ENCODE assay signal across 11 cellular contexts in genomic region chr3:52683611-52684010, GRCh38. TPM values are rescaled to one million over a fixed set of nuclear protein-coding genes. Genes with fewer than 3 reads are reported as not detected.
A peak's percentile ranks its signal among the peaks of the same experiment; 100 is the strongest.
DNase-seq lines count a peak whose midpoint lies in the region; ATAC-seq and TF ChIP-seq lines count a peak whose summit lies in the region.
"Had no signal": no experiment of that assay in that cellular context is flagged by ENCODE, and none has a peak within 500 bp of the region (broad histone marks: within the 10 kb centered on the region; RNA-seq: fewer than 3 reads in every experiment).

No MANE protein-coding gene starts in this region.

- ATAC-seq in T-cell (replicated peaks in 1 of 4) (no peak), foreskin keratinocyte (no peak), GM21360 (IDR thresholded peaks at IDR 0.05; ENCODE audit: unreplicated experiment) (no peak)
- ATAC-seq: HCT116 had no signal

- no peaks in the 10 kb centered on the region for H3K9me3 Mint-ChIP-seq in activated CD4-positive, alpha-beta T cell treated with anti-CD3 and anti-CD28 coated beads, Interleukin-2, amount 10 ng/mL, durations not matched to agents 7 days and 5 days
- H3K9me3 Mint-ChIP-seq in T-cell: no peaks in the 10 kb centered on the region

- H3K27ac Mint-ChIP-seq in activated CD4-positive, alpha-beta T cell treated with anti-CD3 and anti-CD28 coated beads, Interleukin-2, amount 10 ng/mL, durations not matched to agents 7 days and 5 days: peak overlapping the region; percentile 93
- H3K27ac Mint-ChIP-seq in T-cell: peak overlapping the region in 1 of 2 donors; percentile 44

- no peaks in the 10 kb centered on the region for H3K9me3 ChIP-seq in skeletal muscle satellite cell (replicated peaks; ENCODE audit: low read length)

- peaks cover 58% of the 10 kb centered on the region for H3K36me3 Mint-ChIP-seq in activated CD4-positive, alpha-beta T cell treated with anti-CD3 and anti-CD28 coated beads, Interleukin-2, amount 10 ng/mL, durations not matched to agents 7 days and 5 days (ENCODE audit: low read depth)
- H3K36me3 Mint-ChIP-seq in T-cell: peaks cover 34% of the 10 kb centered on the region

- no peaks in the 10 kb centered on the region for H3K27me3 ChIP-seq in skeletal muscle satellite cell (ENCODE audit: control insufficient read depth, insufficient read depth, low read length)
- H3K27me3 ChIP-seq in foreskin keratinocyte: no peaks in the 10 kb centered on the region

- H3K27ac ChIP-seq in foreskin keratinocyte: no peak overlapping the region

- CTCF ChIA-PET in activated CD4-positive, alpha-beta T cell treated with anti-CD3 and anti-CD28 coated beads, Interleukin-2, amount 10 ng/mL, durations not matched to agents 7 days and 5 days (lab: Charles Lee): interaction anchor here (0.6 to 1.2 kb wide), 2 partner anchors 13 to 51 kb away, joined by 3 read pairs; no protein-coding TSS in a partner anchor
- CTCF ChIA-PET in T-cell (lab: Charles Lee): no interaction called here

- H3K4me1 ChIP-seq in skeletal muscle satellite cell (ENCODE audit: control insufficient read depth, insufficient read depth, low read length) (peaks cover 42% of the 10 kb centered on the region), foreskin keratinocyte (peaks cover 30% of the 10 kb centered on the region)

- no peak for DNase-seq in activated CD4-positive, alpha-beta T cell treated with anti-CD3 and anti-CD28 coated beads, Interleukin-2, amount 10 ng/mL, durations not matched to agents 7 days and 5 days
- DNase-seq in activated CD4-positive, alpha-beta T cell treated with anti-CD3 and anti-CD28 coated beads for 4 hours: no peak
- DNase-seq in T-cell (no peak), fibroblast of mammary gland (ENCODE audit: low read depth) (peak; percentile 46), foreskin keratinocyte (no peak)
- no peak for DNase-seq in activated effector memory CD4-positive, alpha-beta T cell treated with Interleukin-2 at 50 U/mL for 16 hours
- DNase-seq: activated gamma-delta T cell, NCI-H526 treated with DMSO at 0.1 percent for 48 hours had no signal

- peaks cover 61% of the 10 kb centered on the region for H3K4me1 Mint-ChIP-seq in activated CD4-positive, alpha-beta T cell treated with anti-CD3 and anti-CD28 coated beads, Interleukin-2, amount 10 ng/mL, durations not matched to agents 7 days and 5 days
- peaks cover 55 to 79% (median 77%) of the 10 kb centered on the region in 3 donors for H3K4me1 Mint-ChIP-seq in T-cell

- peak overlapping the region; percentile 93 for H3K9ac ChIP-seq in skeletal muscle satellite cell (ENCODE audit: low read depth, low read length)

- H3K36me3 ChIP-seq in skeletal muscle satellite cell (ENCODE audit: insufficient read depth, low read length): peaks cover 31% of the 10 kb centered on the region

- H3K4me3 Mint-ChIP-seq in activated CD4-positive, alpha-beta T cell treated with anti-CD3 and anti-CD28 coated beads, Interleukin-2, amount 10 ng/mL, durations not matched to agents 7 days and 5 days: peak overlapping the region; percentile 90
- peak overlapping the region; percentile 21 to 99 (median 46) for H3K4me3 Mint-ChIP-seq in T-cell

- POLR2A ChIA-PET in activated CD4-positive, alpha-beta T cell treated with anti-CD3 and anti-CD28 coated beads, Interleukin-2, amount 10 ng/mL, durations not matched to agents 7 days and 5 days (lab: Charles Lee): no interaction called here
- POLR2A ChIA-PET in T-cell (lab: Charles Lee): interaction anchor here in 1 of 2 donors (0.7 kb wide), 1 partner anchor 568 kb away, joined by 8 read pairs; no protein-coding TSS in a partner anchor

- peak overlapping the region; percentile 79 for H3K4me2 ChIP-seq in skeletal muscle satellite cell (ENCODE audit: low read length)

- H3K27me3 Mint-ChIP-seq in activated CD4-positive, alpha-beta T cell treated with anti-CD3 and anti-CD28 coated beads, Interleukin-2, amount 10 ng/mL, durations not matched to agents 7 days and 5 days: no peaks in the 10 kb centered on the region
- H3K27me3 Mint-ChIP-seq in T-cell: no peaks in the 10 kb centered on the region

- TF ChIP-seq CTCF in fibroblast of mammary gland (conservative IDR thresholded peaks at IDR 0.05; ENCODE audit: control insufficient read depth, insufficient read depth, low read depth, low read length): no peak
- no peak for TF ChIP-seq CTCF in foreskin keratinocyte (conservative IDR thresholded peaks at IDR 0.05)

- H3K4me3 ChIP-seq in fibroblast of mammary gland (ENCODE audit: control insufficient read depth, low read depth, low read length) (no peak overlapping the region), skeletal muscle satellite cell (ENCODE audit: low read length) (peak overlapping the region; percentile 90)

RNA-seq across cellular contexts. Expression of gene PBRM1, which starts 2.1 kb away (rescaled TPM):
- total RNA-seq in activated CD4-positive, alpha-beta T cell treated with anti-CD3 and anti-CD28 coated beads, Interleukin-2, amount 10 ng/mL, durations not matched to agents 7 days and 5 days: 10 to 100 TPM; 88.9 to 97.7 TPM
- total RNA-seq in T-cell (10 to 100 TPM; 57.4 to 73.3 (median 63.3) TPM), foreskin keratinocyte (39.2 and 45.6 TPM in 2 replicates)
- total RNA-seq in skeletal muscle satellite cell (2012; rRNA removed): 45.9 and 48.5 TPM in 2 replicates
- 4.3 and 5.7 TPM in 2 replicates for polyA plus RNA-seq in foreskin keratinocyte

RNA-seq across cellular contexts. Expression of gene GNL3, which starts 2.2 kb away (rescaled TPM):
- total RNA-seq in activated CD4-positive, alpha-beta T cell treated with anti-CD3 and anti-CD28 coated beads, Interleukin-2, amount 10 ng/mL, durations not matched to agents 7 days and 5 days: 10 to 100 TPM; 74.8 to 79.1 TPM
- 100 to 1,000 TPM in 2 of 5 donors, 10 to 100 TPM in 3; 77.1 to 110 (median 86.6) TPM for total RNA-seq in T-cell
- 188 and 213 TPM in 2 replicates for total RNA-seq in skeletal muscle satellite cell (2012; rRNA removed)
- 113 and 126 TPM in 2 replicates for total RNA-seq in foreskin keratinocyte
- polyA plus RNA-seq in foreskin keratinocyte: 65.2 and 86.5 TPM in 2 replicates

RNA-seq across cellular contexts. Expression of gene GLT8D1, which starts 22.0 kb away (rescaled TPM):
- total RNA-seq in activated CD4-positive, alpha-beta T cell treated with anti-CD3 and anti-CD28 coated beads, Interleukin-2, amount 10 ng/mL, durations not matched to agents 7 days and 5 days: 10 to 100 TPM; 43.0 to 47.2 TPM
- 10 to 100 TPM; 21.0 to 47.0 (median 39.1) TPM for total RNA-seq in T-cell
- total RNA-seq in skeletal muscle satellite cell (2012; rRNA removed): 77.3 and 87.8 TPM in 2 replicates
- total RNA-seq in foreskin keratinocyte: 53.4 and 55.4 TPM in 2 replicates
- 44.1 and 51.8 TPM in 2 replicates for polyA plus RNA-seq in foreskin keratinocyte

RNA-seq across cellular contexts. Expression of gene SPCS1, which starts 22.3 kb away (rescaled TPM):
- total RNA-seq in activated CD4-positive, alpha-beta T cell treated with anti-CD3 and anti-CD28 coated beads, Interleukin-2, amount 10 ng/mL, durations not matched to agents 7 days and 5 days: 100 to 1,000 TPM in 1 of 2 experiments, 10 to 100 TPM in 1; 97.0 to 102 TPM
- 10 to 100 TPM; 61.8 to 85.8 (median 81.3) TPM for total RNA-seq in T-cell
- total RNA-seq in skeletal muscle satellite cell (2012; rRNA removed): 101 and 140 TPM in 2 replicates
- total RNA-seq in foreskin keratinocyte: 124 and 142 TPM in 2 replicates
- 200 and 214 TPM in 2 replicates for polyA plus RNA-seq in foreskin keratinocyte
